In the genomic region with DNA sequence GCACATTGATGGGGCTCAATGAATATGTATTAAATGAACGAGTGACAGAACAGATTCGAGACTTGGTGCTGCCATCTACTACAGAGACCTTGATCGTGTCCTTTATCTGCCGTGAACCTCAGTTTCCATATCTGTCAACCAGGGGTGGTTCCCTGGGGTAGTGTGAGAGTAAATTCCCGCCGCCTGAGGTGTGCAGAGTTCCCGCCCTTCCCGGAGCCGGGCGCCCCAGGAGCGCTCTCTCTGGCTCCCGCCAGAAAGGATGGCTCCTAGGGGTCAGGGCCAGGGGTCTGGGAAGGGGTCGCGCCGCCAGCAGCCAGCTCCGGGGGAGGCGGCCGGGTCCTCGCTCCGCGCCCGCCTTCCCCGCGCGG, we compare ENCODE assay signal across 9 cellular contexts. TPM values are rescaled to one million over a fixed set of nuclear protein-coding genes. Genes with fewer than 3 reads are reported as not detected.
A peak's percentile ranks its signal among the peaks of the same experiment; 100 is the strongest.
DNase-seq lines count a peak whose midpoint lies in the region; ATAC-seq, FAIRE-seq and TF ChIP-seq lines count a peak whose summit lies in the region.
"Had no signal": no experiment of that assay in that cellular context is flagged by ENCODE, and none has a peak within 500 bp of the region (broad histone marks: within the 10 kb centered on the region; RNA-seq: fewer than 3 reads in every experiment).

No MANE protein-coding gene starts in this region.

- POLR2A ChIA-PET in A549 (lab: Yijun Ruan, JAX) (interaction anchor here (1.1 kb wide), 1 partner anchor 14 kb away, joined by 3 read pairs; no protein-coding TSS in a partner anchor), HEK293 (lab: Yijun Ruan, JAX) (interaction anchor here (1.0 kb wide), 2 partner anchors 9 to 13 kb away, joined by 3 read pairs; no protein-coding TSS in a partner anchor)

- TF ChIP-seq RAD21 in A549 (conservative IDR thresholded peaks at IDR 0.05 in 1 of 2, IDR thresholded peaks at IDR 0.05 in 1 of 2), result no peak

- ATAC-seq in A549, result peak; percentile 38 to 45
- no peak for ATAC-seq in HG03095 (IDR thresholded peaks at IDR 0.05; ENCODE audit: unreplicated experiment)

- H3K4me3 Mint-ChIP-seq in chondrocyte (ENCODE audit: unreplicated experiment) (peak overlapping the region; percentile 68), mesothelial cell of epicardium (peak overlapping the region; percentile 71), immature natural killer cell (peak overlapping the region in 2 of 5 donors; percentile 9 to 21)

- H3K9me3 Mint-ChIP-seq in chondrocyte (ENCODE audit: low read depth), result no peaks in the 10 kb centered on the region
- peaks cover 6% of the 10 kb centered on the region for H3K9me3 Mint-ChIP-seq in mesothelial cell of epicardium
- H3K9me3 Mint-ChIP-seq in immature natural killer cell, result peaks cover 0 to 17% (median 3%) of the 10 kb centered on the region in 6 donors

- no peak for FAIRE-seq in A549 (lab: Jason Lieb, UNC)

- H3K27ac Mint-ChIP-seq in chondrocyte (ENCODE audit: unreplicated experiment) (peak overlapping the region; percentile 81), mesothelial cell of epicardium (no peak overlapping the region), immature natural killer cell (no peak overlapping the region)

- H3K4me1 Mint-ChIP-seq in chondrocyte (ENCODE audit: low read depth) (peaks cover 53% of the 10 kb centered on the region), mesothelial cell of epicardium (peaks cover 37% of the 10 kb centered on the region), immature natural killer cell (peaks cover 0 to 6% of the 10 kb centered on the region in 2 donors)

- H3K4me3 ChIP-seq in A549, result peak overlapping the region; percentile 63
- peak overlapping the region; percentile 69 for H3K4me3 ChIP-seq in HEK293 (ENCODE audit: low read depth, low read length)

- H3K4me1 ChIP-seq in A549, result peaks cover 46% of the 10 kb centered on the region
- H3K4me1 ChIP-seq in HEK293 (ENCODE audit: control insufficient read depth, insufficient read depth, low read length), result peaks cover 24% of the 10 kb centered on the region

- H3K36me3 ChIP-seq in HEK293 (ENCODE audit: control insufficient read depth in 2 of 2, insufficient read depth in 1 of 2, low read length in 2 of 2), result no peaks in the 10 kb centered on the region

- 0 out of 3 replicates have a peak, but pooled peaks cover 4% of the 10 kb centered on the region for H3K9me3 ChIP-seq in A549
- H3K9me3 ChIP-seq in HEK293 (ENCODE audit: control insufficient read depth, insufficient read depth, low read depth, low read length), result no peaks in the 10 kb centered on the region

- 6% methylated on average over 4 of the region's 25 CpGs for WGBS in A549 (ENCODE audit: missing lambda C conversion rate)

- H3K27me3 Mint-ChIP-seq in chondrocyte (ENCODE audit: low read depth) (no peaks in the 10 kb centered on the region), mesothelial cell of epicardium (ENCODE audit: low read depth) (peaks cover 52% of the 10 kb centered on the region), immature natural killer cell (ENCODE audit: low read depth in 3 of 3) (peaks cover 7 to 26% (median 22%) of the 10 kb centered on the region in 3 donors)

- no peak; the same call in 2 of the 3 replicates for TF ChIP-seq CTCF in A549 (IDR thresholded peaks at IDR 0.05)
- no peak for TF ChIP-seq CTCF in HEK293 (tag by site-specific recombination; IDR thresholded peaks at IDR 0.05)
- no peak for TF ChIP-seq CTCF in chondrocyte (IDR thresholded peaks at IDR 0.05)
- TF ChIP-seq CTCF in mesothelial cell of epicardium (IDR thresholded peaks at IDR 0.05; ENCODE audit: unreplicated experiment), result no peak

- TF ChIP-seq EP300 in A549 (IDR thresholded peaks at IDR 0.05), result no peak

- TF ChIP-seq POLR2A in A549 (IDR thresholded peaks at IDR 0.05; ENCODE audit: low read length), result no peak

- H3K27ac ChIP-seq in A549, result peak overlapping the region; percentile 91 to 93
- peak overlapping the region; percentile 68; the same call in 1 of the 2 replicates for H3K27ac ChIP-seq in HEK293 (ENCODE audit: extremely low read depth, low read depth, low read length)

- CTCF ChIA-PET in A549 (lab: Yijun Ruan, JAX), result interaction anchor here (0.6 to 1.4 kb wide), 4 partner anchors 13 to 124 kb away, joined by 3 to 4 read pairs (median 3); no protein-coding TSS in a partner anchor
- CTCF ChIA-PET in HEK293 (lab: Yijun Ruan, JAX), result interaction anchor here (0.6 to 0.7 kb wide), 2 partner anchors 112 to 429 kb away, joined by 3 read pairs; no protein-coding TSS in a partner anchor

- H3K36me3 Mint-ChIP-seq in chondrocyte (ENCODE audit: low read depth) (no peaks in the 10 kb centered on the region), mesothelial cell of epicardium (no peaks in the 10 kb centered on the region), immature natural killer cell (peaks cover 0 to 5% (median 5%) of the 10 kb centered on the region in 3 donors)

- peak overlapping the region; percentile 71 for H3K4me2 ChIP-seq in A549

- DNase-seq in A549 (ENCODE audit: low read depth in 1 of 2, low spot score in 1 of 2) (no peak), chondrocyte (ENCODE audit: low spot score) (no peak), mesothelial cell of epicardium (ENCODE audit: low spot score in 2 of 2, unreplicated experiment in 2 of 2) (no peak), immature natural killer cell (no peak), NCI-H2196 treated with DMSO at 0.1 percent for 48 hours (lab: John Stamatoyannopoulos, UW; ENCODE audit: unreplicated experiment) (no peak), NCI-H82 (lab: John Stamatoyannopoulos, UW) (no peak)
- DNase-seq: DND-41 had no signal

TF ChIP-seq in A549, 52 proteins besides CTCF, POLR2A, EP300 and RAD21 (continues in another document):
- TF ChIP-seq KDM5A (IDR thresholded peaks at IDR 0.05), result no peak
- TF ChIP-seq, protein P1, sequence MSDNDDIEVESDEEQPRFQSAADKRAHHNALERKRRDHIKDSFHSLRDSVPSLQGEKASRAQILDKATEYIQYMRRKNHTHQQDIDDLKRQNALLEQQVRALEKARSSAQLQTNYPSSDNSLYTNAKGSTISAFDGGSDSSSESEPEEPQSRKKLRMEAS (IDR thresholded peaks at IDR 0.05), result 0 out of 2 replicates have a peak, but pooled peaks have one; percentile 27
- TF ChIP-seq GATA3 (IDR thresholded peaks at IDR 0.05; ENCODE audit: borderline replicate concordance), result no peak
- TF ChIP-seq, protein P2, sequence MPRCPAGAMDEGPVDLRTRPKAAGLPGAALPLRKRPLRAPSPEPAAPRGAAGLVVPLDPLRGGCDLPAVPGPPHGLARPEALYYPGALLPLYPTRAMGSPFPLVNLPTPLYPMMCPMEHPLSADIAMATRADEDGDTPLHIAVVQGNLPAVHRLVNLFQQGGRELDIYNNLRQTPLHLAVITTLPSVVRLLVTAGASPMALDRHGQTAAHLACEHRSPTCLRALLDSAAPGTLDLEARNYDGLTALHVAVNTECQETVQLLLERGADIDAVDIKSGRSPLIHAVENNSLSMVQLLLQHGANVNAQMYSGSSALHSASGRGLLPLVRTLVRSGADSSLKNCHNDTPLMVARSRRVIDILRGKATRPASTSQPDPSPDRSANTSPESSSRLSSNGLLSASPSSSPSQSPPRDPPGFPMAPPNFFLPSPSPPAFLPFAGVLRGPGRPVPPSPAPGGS (IDR thresholded peaks at IDR 0.05), result 0 out of 3 replicates have a peak, but pooled peaks have one; percentile 4
- no peak for TF ChIP-seq ZNF302 (CRISPR knock-in tag; IDR thresholded peaks at IDR 0.05)
- TF ChIP-seq, protein P3, sequence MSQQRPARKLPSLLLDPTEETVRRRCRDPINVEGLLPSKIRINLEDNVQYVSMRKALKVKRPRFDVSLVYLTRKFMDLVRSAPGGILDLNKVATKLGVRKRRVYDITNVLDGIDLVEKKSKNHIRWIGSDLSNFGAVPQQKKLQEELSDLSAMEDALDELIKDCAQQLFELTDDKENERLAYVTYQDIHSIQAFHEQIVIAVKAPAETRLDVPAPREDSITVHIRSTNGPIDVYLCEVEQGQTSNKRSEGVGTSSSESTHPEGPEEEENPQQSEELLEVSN (IDR thresholded peaks at IDR 0.05; ENCODE audit: borderline replicate concordance, low read depth), result peak; percentile 74

TF ChIP-seq in HEK293, 187 proteins besides CTCF, POLR2A, EP300 and RAD21 (continues in another document):
- TF ChIP-seq, protein P4, sequence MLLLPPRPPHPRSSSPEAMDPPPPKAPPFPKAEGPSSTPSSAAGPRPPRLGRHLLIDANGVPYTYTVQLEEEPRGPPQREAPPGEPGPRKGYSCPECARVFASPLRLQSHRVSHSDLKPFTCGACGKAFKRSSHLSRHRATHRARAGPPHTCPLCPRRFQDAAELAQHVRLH (tag by site-specific recombination; IDR thresholded peaks at IDR 0.05), result 0 out of 2 replicates have a peak, but pooled peaks have one; percentile 20
- TF ChIP-seq ZSCAN30 (tag by site-specific recombination; IDR thresholded peaks at IDR 0.05) (0 out of 2 replicates have a peak, but pooled peaks have one; percentile 5), ZXDB (tag by site-specific recombination; IDR thresholded peaks at IDR 0.05) (peak; percentile 11; the same call in 1 of the 2 replicates), ZNF248 (tag by site-specific recombination; IDR thresholded peaks at IDR 0.05) (no peak), ZNF529 (tag by site-specific recombination; IDR thresholded peaks at IDR 0.05; ENCODE audit: insufficient replicate concordance) (no peak)
- TF ChIP-seq, protein P5, sequence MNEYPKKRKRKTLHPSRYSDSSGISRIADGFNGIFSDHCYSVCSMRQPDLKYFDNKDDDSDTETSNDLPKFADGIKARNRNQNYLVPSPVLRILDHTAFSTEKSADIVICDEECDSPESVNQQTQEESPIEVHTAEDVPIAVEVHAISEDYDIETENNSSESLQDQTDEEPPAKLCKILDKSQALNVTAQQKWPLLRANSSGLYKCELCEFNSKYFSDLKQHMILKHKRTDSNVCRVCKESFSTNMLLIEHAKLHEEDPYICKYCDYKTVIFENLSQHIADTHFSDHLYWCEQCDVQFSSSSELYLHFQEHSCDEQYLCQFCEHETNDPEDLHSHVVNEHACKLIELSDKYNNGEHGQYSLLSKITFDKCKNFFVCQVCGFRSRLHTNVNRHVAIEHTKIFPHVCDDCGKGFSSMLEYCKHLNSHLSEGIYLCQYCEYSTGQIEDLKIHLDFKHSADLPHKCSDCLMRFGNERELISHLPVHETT (tag by site-specific recombination; IDR thresholded peaks at IDR 0.05), result no peak

RNA-seq across cellular contexts. Expression of a gene that starts 0.3 kb away (rescaled TPM):
- 18.2 and 20.7 TPM in 2 replicates for polyA plus RNA-seq in A549 (2011; rRNA removed)
- 4.4 and 5.1 TPM in 2 replicates for polyA plus RNA-seq in A549 (2012; cell fraction: cytosol; rRNA removed)
- 4.2 and 7.4 TPM in 2 replicates for polyA plus RNA-seq in A549 (2012; cell fraction: nucleus; rRNA removed)
- polyA plus RNA-seq in A549 (2017; fragmentation: RNase III; extraction: RNeasy Plus Mini Kit Qiagen cat#74134 plus additional on column Dnase treatment), result 10.7 to 12.8 TPM (median 10.9 TPM) in 3 replicates
- polyA minus RNA-seq in A549 (2011; rRNA and poly(A)+ RNA removed), result 44.9 TPM in 2 replicates
- 9.9 to 14.7 TPM (median 10.6 TPM) in 3 replicates for total RNA-seq in chondrocyte
- total RNA-seq in mesothelial cell of epicardium, result 3.2 to 3.9 TPM (median 3.4 TPM) in 3 replicates
- under 1 TPM in 2 of 3 donors, not detected in 1; 0.03 to 0.08 TPM for polyA plus RNA-seq in immature natural killer cell
